ENCODE assay signal across 17 cellular contexts in genomic region chr7:101506531-101506930, GRCh38.
DNase-seq lines count a peak whose midpoint lies in the region; ATAC-seq, FAIRE-seq and TF ChIP-seq lines count a peak whose summit lies in the region.
"Had no signal": no experiment of that assay in that cellular context is flagged by ENCODE, and none has a peak within 500 bp of the region (broad histone marks: within the 10 kb centered on the region; RNA-seq: fewer than 3 reads in every experiment).

No MANE protein-coding gene starts in this region.

- TF ChIP-seq RAD21 in GM12878 (IDR thresholded peaks at IDR 0.05; ENCODE audit: insufficient read depth, low read depth, low read length): no peak

- H2AFZ ChIP-seq in GM12878 (ENCODE audit: control insufficient read depth, low read depth, low read length): no peak overlapping the region
- H2AFZ ChIP-seq: PC-9 had no signal

- BruUV-seq in GM12878 (replicated peaks; lab: Mats Ljungman, UMichigan): no TSS peak

- H3K9ac ChIP-seq in GM12878 (ENCODE audit: control insufficient read depth, insufficient read depth, low read length): no peak overlapping the region

- H3K4me3 ChIP-seq in HEK293 (ENCODE audit: low read depth, low read length) (no peak overlapping the region), GM12878 (no peak overlapping the region)
- H3K4me3 ChIP-seq: PC-9, SJSA1 had no signal

- POLR2A ChIA-PET in HEK293 (lab: Yijun Ruan, JAX): interaction anchor here (1.0 kb wide), 1 partner anchor 185 kb away, joined by 3 read pairs; the partner anchor contains the start of gene IFT22
- POLR2A ChIA-PET in GM12878 (lab: Charles Lee): no interaction called here

- no peaks in the 10 kb centered on the region for H3K36me3 ChIP-seq in HEK293 (ENCODE audit: control insufficient read depth in 2 of 2, insufficient read depth in 1 of 2, low read length in 2 of 2)
- no peaks in the 10 kb centered on the region for H3K36me3 ChIP-seq in GM12878 (ENCODE audit: control insufficient read depth in 2 of 2, insufficient read depth in 2 of 2, low read length in 1 of 2)
- H3K36me3 ChIP-seq: SJSA1 had no signal

- H3K9me3 Mint-ChIP-seq in nephron progenitor cell: no peaks in the 10 kb centered on the region
- H3K9me3 Mint-ChIP-seq: CD14-positive monocyte had no signal

- H3K4me1 ChIP-seq in HEK293 (ENCODE audit: control insufficient read depth, insufficient read depth, low read length): no peaks in the 10 kb centered on the region
- peaks cover 8% of the 10 kb centered on the region for H3K4me1 ChIP-seq in GM12878 (ENCODE audit: control insufficient read depth, insufficient read depth, low read length)
- H3K4me1 ChIP-seq: SJSA1 had no signal

- no peaks in the 10 kb centered on the region for H3K27me3 ChIP-seq in GM12878 (replicated peaks in 1 of 2; ENCODE audit: control insufficient read depth in 2 of 2, insufficient read depth in 2 of 2, low read length in 1 of 2)
- H3K27me3 ChIP-seq: SJSA1 had no signal

- FAIRE-seq in GM12878 (lab: Jason Lieb, UNC): no peak

- no peak overlapping the region for H3K4me2 ChIP-seq in GM12878 (ENCODE audit: control insufficient read depth, insufficient read depth)
- H3K4me2 ChIP-seq: PC-9 had no signal

- TF ChIP-seq EP300 in GM12878 (IDR thresholded peaks at IDR 0.05; ENCODE audit: borderline replicate concordance in 1 of 2, control insufficient read depth in 1 of 2, low read depth in 2 of 2, low read length in 2 of 2): no peak

- ATAC-seq in GM12878: peak; percentile 33

- peak overlapping the region; percentile 11 for H3K27ac Mint-ChIP-seq in nephron progenitor cell

- no peak overlapping the region for H3K4me3 Mint-ChIP-seq in nephron progenitor cell
- H3K4me3 Mint-ChIP-seq: CD14-positive monocyte had no signal

- peaks cover 9% of the 10 kb centered on the region for H3K27me3 Mint-ChIP-seq in nephron progenitor cell (ENCODE audit: low read depth, poor library complexity)

- no peak for TF ChIP-seq CTCF in HEK293 (tag by site-specific recombination; IDR thresholded peaks at IDR 0.05)
- no peak for TF ChIP-seq CTCF in GM12878 (IDR thresholded peaks at IDR 0.05 in 2 of 3, conservative IDR thresholded peaks at IDR 0.05 in 1 of 3; ENCODE audit: control insufficient read depth in 2 of 3, extremely low read depth in 1 of 3, insufficient read depth in 1 of 3, low read depth in 3 of 3, low read length in 3 of 3)
- TF ChIP-seq CTCF in nephron progenitor cell (IDR thresholded peaks at IDR 0.05): no peak

- H3K9me3 ChIP-seq in HEK293 (ENCODE audit: control insufficient read depth, insufficient read depth, low read depth, low read length) (no peaks in the 10 kb centered on the region), GM12878 (replicated peaks; ENCODE audit: control insufficient read depth, insufficient read depth, low read length) (no peaks in the 10 kb centered on the region)
- H3K9me3 ChIP-seq: SJSA1 had no signal

- SMC1A ChIA-PET in GM12878 (lab: Charles Lee; ENCODE audit: uncharacterized antibody, unreplicated experiment): no interaction called here

- in situ Hi-C loops in Caki2 (cut with HindIII; ENCODE audit: low pct_unique_long_range_greater_than_20kb, low sequenced_read_pairs) (no loop called here), GM12878 (cut with MboI) (no loop called here)

- H3K4me1 Mint-ChIP-seq in nephron progenitor cell: peaks cover 37% of the 10 kb centered on the region

- H4K20me1 ChIP-seq in GM12878 (ENCODE audit: control insufficient read depth, insufficient read depth): no peaks in the 10 kb centered on the region

- no peaks in the 10 kb centered on the region for H3K79me2 ChIP-seq in GM12878 (ENCODE audit: control insufficient read depth, insufficient read depth, low read length)

- RAD21 ChIA-PET in GM12878 (lab: Charles Lee; ENCODE audit: unreplicated experiment): interaction anchor here (1.4 kb wide), 1 partner anchor 142 kb away, joined by 5 read pairs; no protein-coding TSS in a partner anchor

- DNase-seq in Caki2 (ENCODE audit: low read depth) (peak; percentile 8), GM12878 (ENCODE audit: low read depth, low spot score) (no peak), nephron progenitor cell (no peak), CD1c-positive myeloid dendritic cell (ENCODE audit: extremely low spot score) (no peak)
- no peak for DNase-seq in activated CD4-positive, CD25-positive, alpha-beta regulatory T cell (lab: John Stamatoyannopoulos, UW)
- no peak for DNase-seq in activated CD8-positive, alpha-beta memory T cell treated with anti-CD3 and anti-CD28 coated beads, Interleukin-2, amount 50 U/mL, for 48 hours
- DNase-seq: ACHN, GOT3, KBM-7, MV-4-11, NCI-H1694 treated with DMSO at 0.1 percent for 48 hours, NCI-H226, NCI-H82, PC-9 had no signal

- TF ChIP-seq POLR2A in GM12878 (IDR thresholded peaks at IDR 0.05; ENCODE audit: low read depth, low read length): no peak

- H3K36me3 Mint-ChIP-seq in nephron progenitor cell (ENCODE audit: low read depth): peaks cover 18% of the 10 kb centered on the region
- H3K36me3 Mint-ChIP-seq: CD14-positive monocyte had no signal

- no peak overlapping the region for H3K27ac ChIP-seq in HEK293 (ENCODE audit: extremely low read depth, low read depth, low read length)
- H3K27ac ChIP-seq in GM12878 (ENCODE audit: control insufficient read depth, insufficient read depth): no peak overlapping the region
- H3K27ac ChIP-seq: PC-9, SJSA1 had no signal

- 7% methylated on average over 5 of the region's 5 CpGs for WGBS in GM12878 (ENCODE audit: insufficient coverage, insufficient replicate concordance, low lambda C conversion rate, missing lambda C conversion rate)

- intact Hi-C loops in GM12878 (cut with micrococcal nuclease; ENCODE audit: unreplicated experiment): no loop called here

- CTCF ChIA-PET in HEK293 (lab: Yijun Ruan, JAX) (interaction anchor here (0.5 to 4.2 kb wide), 14 partner anchors 14 to 1513 kb away, joined by 3 to 21 read pairs (median 6); partner anchors contain the start of gene IFT22), GM12878 (lab: Yijun Ruan, JAX) (interaction anchor here (0.8 to 1.9 kb wide), 8 partner anchors 10 to 677 kb away, joined by 3 to 5 read pairs (median 4); partner anchors contain the start of gene IFT22)

TF ChIP-seq in HEK293, 187 proteins besides CTCF, POLR2A, EP300 and RAD21 (continues in another document):
- peak; percentile 79 for TF ChIP-seq ZBTB48 (tag by site-specific recombination; IDR thresholded peaks at IDR 0.05)
- peak; percentile 40; the same call in 1 of the 2 replicates for TF ChIP-seq PRDM10 (tag by site-specific recombination; IDR thresholded peaks at IDR 0.05)
- TF ChIP-seq ZNF2 (tag by site-specific recombination; IDR thresholded peaks at IDR 0.05): no peak

TF ChIP-seq in GM12878, 131 proteins besides CTCF, POLR2A, EP300 and RAD21:
- TF ChIP-seq FOXM1 (IDR thresholded peaks at IDR 0.05; ENCODE audit: low read depth, low read length) (no peak), TCF3 (IDR thresholded peaks at IDR 0.05; ENCODE audit: borderline replicate concordance, insufficient read depth, low read depth, low read length) (no peak), E2F8 (IDR thresholded peaks at IDR 0.05; ENCODE audit: low read depth, partially characterized antibody) (no peak), RCOR1 (conservative IDR thresholded peaks at IDR 0.05; ENCODE audit: low read depth, low read length) (no peak), IKZF2 (IDR thresholded peaks at IDR 0.05) (no peak)
